In the genomic region with DNA sequence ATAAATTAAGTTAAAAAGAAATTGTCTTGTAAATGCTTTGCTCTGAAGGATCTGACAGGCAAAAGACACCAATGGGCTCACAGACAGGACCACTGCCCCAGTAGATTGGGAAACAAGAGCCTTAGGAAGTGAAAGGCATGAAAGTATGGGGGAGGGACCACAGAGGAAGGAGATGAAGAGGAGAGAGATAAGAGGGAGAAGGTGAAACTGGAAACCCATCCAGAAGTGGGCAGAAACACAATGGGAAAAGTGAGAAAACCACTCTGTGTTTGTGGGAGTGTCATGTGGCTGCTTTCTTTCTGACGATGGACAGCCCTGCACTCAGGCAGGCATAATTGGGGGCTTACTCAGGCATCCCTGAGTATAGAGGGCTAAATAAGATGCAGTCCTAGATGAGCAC, we compare ENCODE assay signal across 2 cellular contexts.
TF ChIP-seq lines count a peak whose summit lies in the region.

No MANE protein-coding gene starts in this region.

TF ChIP-seq in GM23338, 12 proteins besides CTCF, POLR2A, EP300 and RAD21 (continues in another document):
- TF ChIP-seq EZH2phosphoT487 (IDR thresholded peaks at IDR 0.05; ENCODE audit: unreplicated experiment) (no peak), STAT1 (IDR thresholded peaks at IDR 0.05; ENCODE audit: unreplicated experiment) (no peak), ZNF331 (CRISPR knock-in tag; IDR thresholded peaks at IDR 0.05; ENCODE audit: low read depth) (no peak), EZH2 (IDR thresholded peaks at IDR 0.05; ENCODE audit: low read depth, unreplicated experiment) (no peak), POLR2AphosphoS5 (IDR thresholded peaks at IDR 0.05; ENCODE audit: low read depth) (no peak), JUNB (IDR thresholded peaks at IDR 0.05; ENCODE audit: unreplicated experiment) (no peak), CREB1 (CRISPR knock-in tag; IDR thresholded peaks at IDR 0.05; ENCODE audit: low read depth) (no peak), NANOG (IDR thresholded peaks at IDR 0.05; ENCODE audit: borderline replicate concordance) (no peak), ZNF114 (CRISPR knock-in tag; IDR thresholded peaks at IDR 0.05) (no peak)
- TF ChIP-seq, protein P1, sequence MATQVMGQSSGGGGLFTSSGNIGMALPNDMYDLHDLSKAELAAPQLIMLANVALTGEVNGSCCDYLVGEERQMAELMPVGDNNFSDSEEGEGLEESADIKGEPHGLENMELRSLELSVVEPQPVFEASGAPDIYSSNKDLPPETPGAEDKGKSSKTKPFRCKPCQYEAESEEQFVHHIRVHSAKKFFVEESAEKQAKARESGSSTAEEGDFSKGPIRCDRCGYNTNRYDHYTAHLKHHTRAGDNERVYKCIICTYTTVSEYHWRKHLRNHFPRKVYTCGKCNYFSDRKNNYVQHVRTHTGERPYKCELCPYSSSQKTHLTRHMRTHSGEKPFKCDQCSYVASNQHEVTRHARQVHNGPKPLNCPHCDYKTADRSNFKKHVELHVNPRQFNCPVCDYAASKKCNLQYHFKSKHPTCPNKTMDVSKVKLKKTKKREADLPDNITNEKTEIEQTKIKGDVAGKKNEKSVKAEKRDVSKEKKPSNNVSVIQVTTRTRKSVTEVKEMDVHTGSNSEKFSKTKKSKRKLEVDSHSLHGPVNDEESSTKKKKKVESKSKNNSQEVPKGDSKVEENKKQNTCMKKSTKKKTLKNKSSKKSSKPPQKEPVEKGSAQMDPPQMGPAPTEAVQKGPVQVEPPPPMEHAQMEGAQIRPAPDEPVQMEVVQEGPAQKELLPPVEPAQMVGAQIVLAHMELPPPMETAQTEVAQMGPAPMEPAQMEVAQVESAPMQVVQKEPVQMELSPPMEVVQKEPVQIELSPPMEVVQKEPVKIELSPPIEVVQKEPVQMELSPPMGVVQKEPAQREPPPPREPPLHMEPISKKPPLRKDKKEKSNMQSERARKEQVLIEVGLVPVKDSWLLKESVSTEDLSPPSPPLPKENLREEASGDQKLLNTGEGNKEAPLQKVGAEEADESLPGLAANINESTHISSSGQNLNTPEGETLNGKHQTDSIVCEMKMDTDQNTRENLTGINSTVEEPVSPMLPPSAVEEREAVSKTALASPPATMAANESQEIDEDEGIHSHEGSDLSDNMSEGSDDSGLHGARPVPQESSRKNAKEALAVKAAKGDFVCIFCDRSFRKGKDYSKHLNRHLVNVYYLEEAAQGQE (IDR thresholded peaks at IDR 0.05; ENCODE audit: unreplicated experiment) = no peak
- TF ChIP-seq, protein P2, sequence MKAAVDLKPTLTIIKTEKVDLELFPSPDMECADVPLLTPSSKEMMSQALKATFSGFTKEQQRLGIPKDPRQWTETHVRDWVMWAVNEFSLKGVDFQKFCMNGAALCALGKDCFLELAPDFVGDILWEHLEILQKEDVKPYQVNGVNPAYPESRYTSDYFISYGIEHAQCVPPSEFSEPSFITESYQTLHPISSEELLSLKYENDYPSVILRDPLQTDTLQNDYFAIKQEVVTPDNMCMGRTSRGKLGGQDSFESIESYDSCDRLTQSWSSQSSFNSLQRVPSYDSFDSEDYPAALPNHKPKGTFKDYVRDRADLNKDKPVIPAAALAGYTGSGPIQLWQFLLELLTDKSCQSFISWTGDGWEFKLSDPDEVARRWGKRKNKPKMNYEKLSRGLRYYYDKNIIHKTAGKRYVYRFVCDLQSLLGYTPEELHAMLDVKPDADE (IDR thresholded peaks at IDR 0.05) = no peak

TF ChIP-seq in IMR-90, 13 proteins besides CTCF, POLR2A, EP300 and RAD21:
- no peak for TF ChIP-seq MAZ (IDR thresholded peaks at IDR 0.05; ENCODE audit: borderline replicate concordance, low read depth, low read length)
- TF ChIP-seq FOS (IDR thresholded peaks at IDR 0.05; ENCODE audit: low read depth, low read length) = no peak
- TF ChIP-seq, protein P3, sequence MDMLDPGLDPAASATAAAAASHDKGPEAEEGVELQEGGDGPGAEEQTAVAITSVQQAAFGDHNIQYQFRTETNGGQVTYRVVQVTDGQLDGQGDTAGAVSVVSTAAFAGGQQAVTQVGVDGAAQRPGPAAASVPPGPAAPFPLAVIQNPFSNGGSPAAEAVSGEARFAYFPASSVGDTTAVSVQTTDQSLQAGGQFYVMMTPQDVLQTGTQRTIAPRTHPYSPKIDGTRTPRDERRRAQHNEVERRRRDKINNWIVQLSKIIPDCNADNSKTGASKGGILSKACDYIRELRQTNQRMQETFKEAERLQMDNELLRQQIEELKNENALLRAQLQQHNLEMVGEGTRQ (IDR thresholded peaks at IDR 0.05; ENCODE audit: low read depth, low read length) = no peak
- TF ChIP-seq BHLHE40 (IDR thresholded peaks at IDR 0.05; ENCODE audit: low read depth, low read length) = no peak
